In genomic region chr18:3238742-3239141, GRCh38 we compare ENCODE assay signal across 1 cellular context.
TF ChIP-seq lines count a peak whose summit lies in the region.

No MANE protein-coding gene starts in this region.

TF ChIP-seq in K562, 482 proteins besides CTCF, POLR2A, EP300 and RAD21:
- TF ChIP-seq NKRF (IDR thresholded peaks at IDR 0.05; ENCODE audit: borderline replicate concordance), result no peak
- TF ChIP-seq CEBPG (CRISPR knock-in tag; IDR thresholded peaks at IDR 0.05), result 0 out of 2 replicates have a peak, but pooled peaks have one; percentile 29
- no peak for TF ChIP-seq CEBPG (tag; conservative IDR thresholded peaks at IDR 0.05 in 1 of 2, IDR thresholded peaks at IDR 0.05 in 1 of 2)
- TF ChIP-seq TEAD1 (CRISPR knock-in tag; IDR thresholded peaks at IDR 0.05), result peak in 1 of 2 experiments; percentile 19; a peak in 1 of 4 replicates
